ENCODE assay signal across 8 cellular contexts in genomic region chr3:100796556-100796955, GRCh38.
A peak's percentile ranks its signal among the peaks of the same experiment; 100 is the strongest.
DNase-seq lines count a peak whose midpoint lies in the region; ATAC-seq and TF ChIP-seq lines count a peak whose summit lies in the region.

No MANE protein-coding gene starts in this region.

- DNase-seq in AG09319 (ENCODE audit: extremely low read depth, low read depth) (no peak), SK-MEL-5 (ENCODE audit: low read depth, low spot score) (peak; percentile 50), left ventricle myocardium superior (no peak), NCI-H446 treated with DMSO at 0.1 percent for 48 hours (lab: John Stamatoyannopoulos, UW) (no peak), NCI-H2227 treated with DMSO at 0.1 percent for 48 hours (lab: John Stamatoyannopoulos, UW) (no peak)

- ATAC-seq in GM21786 (IDR thresholded peaks at IDR 0.05; ENCODE audit: unreplicated experiment) (peak; percentile 55), left ventricle myocardium superior (peak; percentile 38), HG03439 (IDR thresholded peaks at IDR 0.05; ENCODE audit: unreplicated experiment) (no peak), GM19324 (IDR thresholded peaks at IDR 0.05; ENCODE audit: low FRiP score, unreplicated experiment) (no peak)

- in situ Hi-C loops in SK-MEL-5 (cut with HindIII; ENCODE audit: low pct_unique_long_range_greater_than_20kb, low sequenced_read_pairs) = no loop called here

- intact Hi-C loops in left ventricle myocardium superior (cut with micrococcal nuclease) = loop anchor here (10.0 kb wide), 1 partner anchor 332 kb away; no protein-coding TSS in a partner anchor

- TF ChIP-seq CTCF in AG09319 (IDR thresholded peaks at IDR 0.05; ENCODE audit: low read depth, low read length) = peak; percentile 34

Comparison
In these comparisons a context has a peak if more than half of its experiments do, and no peak if none do; other contexts are left out.
1. ATAC-seq: peak in GM21786 (single experiment) and left ventricle myocardium superior (single experiment); none in HG03439 (single experiment) and GM19324 (single experiment).